21 cellular contexts compared by ENCODE assay signal in the genomic region with DNA sequence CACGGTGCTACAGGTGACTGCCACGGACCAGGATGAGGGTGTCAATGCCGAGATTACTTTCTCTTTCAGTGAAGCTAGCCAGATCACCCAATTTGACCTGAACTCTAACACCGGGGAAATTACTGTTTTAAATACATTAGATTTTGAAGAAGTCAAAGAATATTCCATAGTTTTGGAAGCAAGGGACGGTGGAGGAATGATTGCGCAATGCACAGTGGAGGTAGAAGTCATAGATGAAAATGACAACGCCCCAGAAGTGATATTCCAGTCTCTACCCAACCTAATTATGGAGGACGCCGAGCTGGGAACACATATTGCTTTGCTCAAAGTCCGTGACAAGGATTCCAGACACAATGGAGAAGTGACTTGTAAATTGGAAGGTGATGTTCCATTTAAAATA. TPM values are rescaled to one million over a fixed set of nuclear protein-coding genes. Genes with fewer than 3 reads are reported as not detected.
DNase-seq lines count a peak whose midpoint lies in the region; FAIRE-seq and TF ChIP-seq lines count a peak whose summit lies in the region.
"Had no signal": no experiment of that assay in that cellular context is flagged by ENCODE, and none has a peak within 500 bp of the region (broad histone marks: within the 10 kb centered on the region; RNA-seq: fewer than 3 reads in every experiment).

No MANE protein-coding gene starts in this region.

- H3K27me3 ChIP-seq in H1 (replicated peaks in 1 of 4; ENCODE audit: control insufficient read depth in 3 of 4, extremely low read depth in 1 of 4, insufficient read depth in 3 of 4, low read length in 3 of 4): no peaks in the 10 kb centered on the region; a peak in 1 of 7 replicates
- no peaks in the 10 kb centered on the region for H3K27me3 ChIP-seq in smooth muscle cell (ENCODE audit: low read depth)

- H3K36me3 ChIP-seq in H1 (ENCODE audit: control insufficient read depth in 2 of 4, insufficient read depth in 4 of 4, low read length in 3 of 4) (peaks cover 3 to 29% (median 14%) of the 10 kb centered on the region in 4 experiments; a peak in 7 of 8 replicates), smooth muscle cell (ENCODE audit: low read depth) (peaks cover 34% of the 10 kb centered on the region)

- no peaks in the 10 kb centered on the region for H3K79me1 ChIP-seq in H1 (ENCODE audit: low read depth, low read length)

- H2AFZ ChIP-seq in H1 (ENCODE audit: low read length) (no peak overlapping the region), smooth muscle cell (ENCODE audit: low read depth) (no peak overlapping the region)

- intact Hi-C loops in activated naive CD4-positive, alpha-beta T cell treated with anti-CD3 and anti-CD28 coated beads for 36 hours (cut with micrococcal nuclease): no loop called here

- H3K27me3 Mint-ChIP-seq in activated naive CD4-positive, alpha-beta T cell treated with anti-CD3 and anti-CD28 coated beads, Interleukin-2, amount 10 ng/mL, durations not matched to agents 7 days and 5 days: peaks cover 49% of the 10 kb centered on the region
- peaks cover 74% of the 10 kb centered on the region for H3K27me3 Mint-ChIP-seq in activated naive CD4-positive, alpha-beta T cell treated with anti-CD3 and anti-CD28 coated beads for 36 hours (ENCODE audit: low read depth)

- H3K56ac ChIP-seq in H1 (replicated peaks; ENCODE audit: insufficient read length, low read depth, low read length): no peak overlapping the region

- H3K23me2 ChIP-seq in H1 (ENCODE audit: low read depth, low read length): no peaks in the 10 kb centered on the region; the same call in 1 of the 2 replicates

- H3K36me3 Mint-ChIP-seq in activated naive CD4-positive, alpha-beta T cell treated with anti-CD3 and anti-CD28 coated beads, Interleukin-2, amount 10 ng/mL, durations not matched to agents 7 days and 5 days: peaks cover 10% of the 10 kb centered on the region
- peaks cover 21% of the 10 kb centered on the region for H3K36me3 Mint-ChIP-seq in activated naive CD4-positive, alpha-beta T cell treated with anti-CD3 and anti-CD28 coated beads for 36 hours (ENCODE audit: low read depth)
- H3K36me3 Mint-ChIP-seq: stimulated activated effector memory CD8-positive, alpha-beta T cell treated with anti-CD3 and anti-CD28 coated beads, Interleukin-12 subunit alpha, Interleukin-12 subunit beta, amount 100 ng/mL, for 72 hours had no signal

- H3K18ac ChIP-seq in H1 (ENCODE audit: extremely low read depth, low read length): no peak overlapping the region

- H4K20me1 ChIP-seq in H1 (replicated peaks in 1 of 2; ENCODE audit: control insufficient read depth in 1 of 2, insufficient read depth in 2 of 2, low read length in 2 of 2) (no peaks in the 10 kb centered on the region), smooth muscle cell (ENCODE audit: low read depth) (no peaks in the 10 kb centered on the region)

- TF ChIP-seq EP300 in H1 (IDR thresholded peaks at IDR 0.05; ENCODE audit: borderline replicate concordance in 1 of 2, low read depth in 2 of 2, low read length in 2 of 2): no peak

- no peaks in the 10 kb centered on the region for H3K4me1 ChIP-seq in H1 (replicated peaks in 1 of 4; ENCODE audit: control insufficient read depth in 3 of 4, insufficient read depth in 4 of 4, low read length in 3 of 4)
- H3K4me1 ChIP-seq in smooth muscle cell (ENCODE audit: low read depth): no peaks in the 10 kb centered on the region

- H4K8ac ChIP-seq in H1 (ENCODE audit: extremely low read depth, insufficient read depth, low read length): no peak overlapping the region

- H3K4me2 ChIP-seq in H1 (ENCODE audit: insufficient read depth in 1 of 2, low read depth in 2 of 2, low read length in 2 of 2) (no peak overlapping the region; a peak in 1 of 4 replicates), smooth muscle cell (peak overlapping the region; percentile 72)

- H3K14ac ChIP-seq in H1 (ENCODE audit: insufficient read length): no peak overlapping the region

- H4K91ac ChIP-seq in H1 (replicated peaks; ENCODE audit: insufficient read length, low read length): no peak overlapping the region

- peak overlapping the region; percentile 46 for H3K27ac Mint-ChIP-seq in activated naive CD4-positive, alpha-beta T cell treated with anti-CD3 and anti-CD28 coated beads, Interleukin-2, amount 10 ng/mL, durations not matched to agents 7 days and 5 days
- H3K27ac Mint-ChIP-seq in activated naive CD4-positive, alpha-beta T cell treated with anti-CD3 and anti-CD28 coated beads for 36 hours: no peak overlapping the region
- H3K27ac Mint-ChIP-seq: stimulated activated effector memory CD8-positive, alpha-beta T cell treated with anti-CD3 and anti-CD28 coated beads, Interleukin-12 subunit alpha, Interleukin-12 subunit beta, amount 100 ng/mL, for 72 hours had no signal

- H3K9ac ChIP-seq in H1 (replicated peaks in 1 of 4; ENCODE audit: extremely low read depth in 1 of 4, low read depth in 3 of 4, low read length in 3 of 4) (no peak overlapping the region), smooth muscle cell (ENCODE audit: low read depth) (no peak overlapping the region)

- TF ChIP-seq RAD21 in H1 (IDR thresholded peaks at IDR 0.05 in 1 of 2, conservative IDR thresholded peaks at IDR 0.05 in 1 of 2; ENCODE audit: low read depth in 2 of 2, low read length in 2 of 2): no peak

- H2BK20ac ChIP-seq in H1 (ENCODE audit: low read length): no peak overlapping the region

- H4K5ac ChIP-seq in H1 (ENCODE audit: insufficient read length, low read depth, low read length): no peak overlapping the region

- no peaks in the 10 kb centered on the region for H3K79me2 ChIP-seq in H1 (ENCODE audit: control insufficient read depth in 1 of 2, insufficient read depth in 2 of 2, low read length in 2 of 2)
- peaks cover 11% of the 10 kb centered on the region for H3K79me2 ChIP-seq in smooth muscle cell (ENCODE audit: low read depth)

- H3K27ac ChIP-seq in H1 (ENCODE audit: low read depth, low read length) (no peak overlapping the region), smooth muscle cell (ENCODE audit: low read depth) (no peak overlapping the region)
- H3K27ac ChIP-seq: thoracic aorta had no signal

- H3K4ac ChIP-seq in H1 (replicated peaks; ENCODE audit: insufficient read length, low read depth, low read length): no peak overlapping the region

- no peak overlapping the region for H3K4me3 Mint-ChIP-seq in activated naive CD4-positive, alpha-beta T cell treated with anti-CD3 and anti-CD28 coated beads, Interleukin-2, amount 10 ng/mL, durations not matched to agents 7 days and 5 days
- H3K4me3 Mint-ChIP-seq in activated naive CD4-positive, alpha-beta T cell treated with anti-CD3 and anti-CD28 coated beads for 36 hours: no peak overlapping the region
- H3K4me3 Mint-ChIP-seq: stimulated activated effector memory CD8-positive, alpha-beta T cell treated with anti-CD3 and anti-CD28 coated beads, Interleukin-12 subunit alpha, Interleukin-12 subunit beta, amount 100 ng/mL, for 72 hours had no signal

- no peak for FAIRE-seq in H1 (lab: Jason Lieb, UNC)
- FAIRE-seq: A204.1, colon had no signal

- CTCF ChIA-PET in activated naive CD4-positive, alpha-beta T cell treated with anti-CD3 and anti-CD28 coated beads, Interleukin-2, amount 10 ng/mL, durations not matched to agents 7 days and 5 days (lab: Charles Lee): no interaction called here
- CTCF ChIA-PET in activated naive CD4-positive, alpha-beta T cell treated with anti-CD3 and anti-CD28 coated beads for 36 hours (lab: Charles Lee): interaction anchor here (0.6 to 2.4 kb wide), 2 partner anchors 32 to 40 kb away, joined by 3 to 6 read pairs; partner anchors contain the start of gene PCDHGA11
- CTCF ChIA-PET in H1 (lab: Charles Lee; ENCODE audit: partially characterized antibody): interaction anchor here (0.9 to 8.7 kb wide), 16 partner anchors 12 to 207 kb away, joined by 3 to 68 read pairs (median 8); partner anchors contain the start of genes PCDHB10, PCDHB16, PCDHGA10 and PCDHGA2

- no peak for DNase-seq in activated naive CD4-positive, alpha-beta T cell treated with anti-CD3 and anti-CD28 coated beads, Interleukin-2, amount 10 ng/mL, durations not matched to agents 7 days and 5 days
- no peak for DNase-seq in activated naive CD4-positive, alpha-beta T cell treated with anti-CD3 and anti-CD28 coated beads for 36 hours
- DNase-seq in H1 (ENCODE audit: low read depth in 1 of 2, low spot score in 2 of 2) (no peak), smooth muscle cell (lab: John Stamatoyannopoulos, UW; ENCODE audit: unreplicated experiment) (no peak), NCI-H446 treated with DMSO at 0.1 percent for 48 hours (lab: John Stamatoyannopoulos, UW) (no peak)
- DNase-seq in effector CD8-positive, alpha-beta T cell (lab: John Stamatoyannopoulos, UW): no peak
- DNase-seq: activated CD4-positive, alpha-beta T cell treated with anti-CD3 and anti-CD28 coated beads for 48 hours; C1 segment of cervical spinal cord; GF-D8; HCEC 1CT; hippocampal formation; NCI-H1092 treated with DMSO at 0.1 percent for 48 hours; NCI-H2081 treated with DMSO at 0.1 percent for 48 hours; NCI-H524 treated with DMSO at 0.1 percent for 48 hours; Right ventricle myocardium superior; stimulated activated CD4-positive, alpha-beta T cell treated with anti-CD3 and anti-CD28 coated beads, Interleukin-15, amount 100 ng/mL, for 24 hours had no signal

- no peak overlapping the region for H3K23ac ChIP-seq in H1 (ENCODE audit: insufficient read length)

- WGBS in H1 (ENCODE audit: extremely low coverage in 1 of 2, insufficient coverage in 1 of 2, insufficient read length in 1 of 2, insufficient replicate concordance in 2 of 2, low coverage in 1 of 2, low lambda C conversion rate in 2 of 2, missing lambda C conversion rate in 1 of 2), 2 experiments: 96% methylated on average over 10 of the region's 10 CpGs; no CpG with 5 or more reads in 1 of the 2 experiments
- WGBS in smooth muscle cell (ENCODE audit: low lambda C conversion rate): 94% methylated on average over 10 of the region's 10 CpGs

- H3K9me3 ChIP-seq in H1 (ENCODE audit: insufficient read depth in 2 of 2, low read depth in 1 of 2, low read length in 1 of 2) (peaks cover 46 to 49% of the 10 kb centered on the region in 2 experiments), smooth muscle cell (replicated peaks; ENCODE audit: low read depth) (peaks cover 48% of the 10 kb centered on the region)

- TF ChIP-seq POLR2A in H1 (IDR thresholded peaks at IDR 0.05; ENCODE audit: control extremely low read depth in 1 of 2, low read depth in 2 of 2, low read length in 2 of 2): no peak

- H3K4me3 ChIP-seq in H1 (ENCODE audit: extremely low read depth in 1 of 4, insufficient read depth in 2 of 4, low read depth in 3 of 4, low read length in 4 of 4): peak overlapping the region in 1 of 4 experiments; percentile 36; a peak in 1 of 8 replicates
- H3K4me3 ChIP-seq in smooth muscle cell: no peak overlapping the region
- H3K4me3 ChIP-seq: GM12878 had no signal

- TF ChIP-seq CTCF in H1 (IDR thresholded peaks at IDR 0.05; ENCODE audit: control extremely low read depth in 1 of 3, insufficient read depth in 1 of 3, low read depth in 1 of 3, low read length in 3 of 3): no peak
- TF ChIP-seq CTCF in smooth muscle cell (IDR thresholded peaks at IDR 0.05; ENCODE audit: borderline replicate concordance, insufficient read depth, poor library complexity, severe bottlenecking): no peak

- peaks cover 30% of the 10 kb centered on the region for H3K9me3 Mint-ChIP-seq in activated naive CD4-positive, alpha-beta T cell treated with anti-CD3 and anti-CD28 coated beads, Interleukin-2, amount 10 ng/mL, durations not matched to agents 7 days and 5 days
- H3K9me3 Mint-ChIP-seq in activated naive CD4-positive, alpha-beta T cell treated with anti-CD3 and anti-CD28 coated beads for 36 hours: peaks cover 30% of the 10 kb centered on the region

- H2BK5ac ChIP-seq in H1 (ENCODE audit: low read depth, low read length): no peak overlapping the region

- H2BK15ac ChIP-seq in H1 (ENCODE audit: low read length): no peak overlapping the region

- POLR2A ChIA-PET in H1 (lab: Charles Lee; ENCODE audit: partially characterized antibody): interaction anchor here (1.0 kb wide), 2 partner anchors 8 to 125 kb away, joined by 3 read pairs; no protein-coding TSS in a partner anchor

- H3F3A ChIP-seq in smooth muscle cell (ENCODE audit: low read depth): no peaks in the 10 kb centered on the region

- H3K4me1 Mint-ChIP-seq in activated naive CD4-positive, alpha-beta T cell treated with anti-CD3 and anti-CD28 coated beads, Interleukin-2, amount 10 ng/mL, durations not matched to agents 7 days and 5 days: no peaks in the 10 kb centered on the region
- no peaks in the 10 kb centered on the region for H3K4me1 Mint-ChIP-seq in activated naive CD4-positive, alpha-beta T cell treated with anti-CD3 and anti-CD28 coated beads for 36 hours (ENCODE audit: low read depth)
- H3K4me1 Mint-ChIP-seq: stimulated activated effector memory CD8-positive, alpha-beta T cell treated with anti-CD3 and anti-CD28 coated beads, Interleukin-12 subunit alpha, Interleukin-12 subunit beta, amount 100 ng/mL, for 72 hours had no signal

- H2AK5ac ChIP-seq in H1 (ENCODE audit: low read depth, low read length): no peak overlapping the region

- H2BK12ac ChIP-seq in H1 (ENCODE audit: low read depth, low read length): no peak overlapping the region

- H2BK120ac ChIP-seq in H1 (replicated peaks; ENCODE audit: low read depth, low read length): no peak overlapping the region

RNA-seq across cellular contexts. Expression of gene PCDHGB4, which starts 1.2 kb away (rescaled TPM):
- total RNA-seq in activated naive CD4-positive, alpha-beta T cell treated with anti-CD3 and anti-CD28 coated beads for 36 hours: not detected
- total RNA-seq in H1 (2021; fragmentation: NEBNext Ultra II Directional; extraction: Animal tissue kit (Norgen Biotek cat#: 25700)): 7.8 and 9.1 TPM in 2 replicates
- polyA plus RNA-seq in H1 (2011; rRNA removed) (8.0 and 9.7 TPM in 2 replicates), smooth muscle cell (20.0 and 27.5 TPM in 2 replicates)
- polyA plus RNA-seq in H1 (2011; cell fraction: cytosol; rRNA removed): 6.2 TPM
- polyA plus RNA-seq in H1 (2011; cell fraction: nucleus; rRNA removed): 14.9 TPM
- polyA plus RNA-seq in H1 (2012, experiment 1 of 2): 5.0 to 5.7 TPM (median 5.3 TPM) in 4 replicates
- 1.6 TPM for polyA plus RNA-seq in H1 (2012, experiment 2 of 2)
- 7.3 TPM for polyA plus RNA-seq in H1 (2013, experiment 1 of 2)
- polyA plus RNA-seq in H1 (2013, experiment 2 of 2): 6.6 TPM
- 14.5 and 18.3 TPM in 2 replicates for polyA minus RNA-seq in H1 (2011; rRNA and poly(A)+ RNA removed)
- 10.9 TPM for polyA minus RNA-seq in H1 (2011; cell fraction: cytosol; rRNA and poly(A)+ RNA removed)
- polyA minus RNA-seq in H1 (2011; cell fraction: nucleus; rRNA and poly(A)+ RNA removed): 31.4 TPM
- total RNA-seq in smooth muscle cell: 37.1 and 43.1 TPM in 2 replicates

RNA-seq across cellular contexts. Expression of gene PCDHGA8, which starts 3.8 kb away (rescaled TPM):
- not detected for total RNA-seq in activated naive CD4-positive, alpha-beta T cell treated with anti-CD3 and anti-CD28 coated beads for 36 hours
- 1.4 and 1.7 TPM in 2 replicates for total RNA-seq in H1 (2021; fragmentation: NEBNext Ultra II Directional; extraction: Animal tissue kit (Norgen Biotek cat#: 25700))
- polyA plus RNA-seq in H1 (2011; rRNA removed): 0.79 and 1.2 TPM in 2 replicates
- 0.50 TPM for polyA plus RNA-seq in H1 (2011; cell fraction: cytosol; rRNA removed)
- polyA plus RNA-seq in H1 (2011; cell fraction: nucleus; rRNA removed): 4.7 TPM
- 0.25 to 0.52 TPM (median 0.45 TPM) in 4 replicates for polyA plus RNA-seq in H1 (2012, experiment 1 of 2)
- polyA plus RNA-seq in H1 (2012, experiment 2 of 2): 0.09 TPM
- 0.83 TPM for polyA plus RNA-seq in H1 (2013, experiment 1 of 2)
- polyA plus RNA-seq in H1 (2013, experiment 2 of 2): 0.55 TPM
- 4.5 and 4.7 TPM in 2 replicates for polyA minus RNA-seq in H1 (2011; rRNA and poly(A)+ RNA removed)
- polyA minus RNA-seq in H1 (2011; cell fraction: cytosol; rRNA and poly(A)+ RNA removed): 2.9 TPM
- polyA minus RNA-seq in H1 (2011; cell fraction: nucleus; rRNA and poly(A)+ RNA removed): 16.7 TPM
- 3.2 and 3.3 TPM in 2 replicates for total RNA-seq in smooth muscle cell
- 0.25 and 0.89 TPM in 2 replicates for polyA plus RNA-seq in smooth muscle cell

RNA-seq across cellular contexts. Expression of gene PCDHGA7, which starts 6.1 kb away (rescaled TPM):
- total RNA-seq in activated naive CD4-positive, alpha-beta T cell treated with anti-CD3 and anti-CD28 coated beads for 36 hours: not detected
- total RNA-seq in H1 (2021; fragmentation: NEBNext Ultra II Directional; extraction: Animal tissue kit (Norgen Biotek cat#: 25700)): 0.73 and 1.1 TPM in 2 replicates
- polyA plus RNA-seq in H1 (2011; rRNA removed): 0.39 and 0.55 TPM in 2 replicates
- 0.23 TPM for polyA plus RNA-seq in H1 (2011; cell fraction: cytosol; rRNA removed)
- 3.9 TPM for polyA plus RNA-seq in H1 (2011; cell fraction: nucleus; rRNA removed)
- polyA plus RNA-seq in H1 (2012, experiment 1 of 2): 0.24 to 0.38 TPM (median 0.29 TPM) in 4 replicates
- polyA plus RNA-seq in H1 (2012, experiment 2 of 2): not detected
- 0.32 TPM for polyA plus RNA-seq in H1 (2013, experiment 1 of 2)
- 0.26 TPM for polyA plus RNA-seq in H1 (2013, experiment 2 of 2)
- 1.7 and 2.0 TPM in 2 replicates for polyA minus RNA-seq in H1 (2011; rRNA and poly(A)+ RNA removed)
- polyA minus RNA-seq in H1 (2011; cell fraction: cytosol; rRNA and poly(A)+ RNA removed): 0.44 TPM
- polyA minus RNA-seq in H1 (2011; cell fraction: nucleus; rRNA and poly(A)+ RNA removed): 7.4 TPM
- 0.09 and 0.27 TPM in 2 replicates for total RNA-seq in smooth muscle cell
- not detected in 2 replicates for polyA plus RNA-seq in smooth muscle cell

RNA-seq across cellular contexts. Expression of gene PCDHGB5, which starts 9.1 kb away (rescaled TPM):
- under 1 TPM in 1 of 2 experiments, not detected in 1; 0.12 TPM for total RNA-seq in activated naive CD4-positive, alpha-beta T cell treated with anti-CD3 and anti-CD28 coated beads for 36 hours
- 1.9 and 2.6 TPM in 2 replicates for total RNA-seq in H1 (2021; fragmentation: NEBNext Ultra II Directional; extraction: Animal tissue kit (Norgen Biotek cat#: 25700))
- 1.1 and 1.7 TPM in 2 replicates for polyA plus RNA-seq in H1 (2011; rRNA removed)
- polyA plus RNA-seq in H1 (2011; cell fraction: cytosol; rRNA removed): 0.76 TPM
- polyA plus RNA-seq in H1 (2011; cell fraction: nucleus; rRNA removed): 8.1 TPM
- polyA plus RNA-seq in H1 (2012, experiment 1 of 2): 0.77 to 1.3 TPM (median 0.86 TPM) in 4 replicates
- 0.80 TPM for polyA plus RNA-seq in H1 (2012, experiment 2 of 2)
- 2.8 TPM for polyA plus RNA-seq in H1 (2013, experiment 1 of 2)
- polyA plus RNA-seq in H1 (2013, experiment 2 of 2): 2.0 TPM
- 3.5 and 3.8 TPM in 2 replicates for polyA minus RNA-seq in H1 (2011; rRNA and poly(A)+ RNA removed)
- polyA minus RNA-seq in H1 (2011; cell fraction: cytosol; rRNA and poly(A)+ RNA removed): 1.7 TPM
- 17.4 TPM for polyA minus RNA-seq in H1 (2011; cell fraction: nucleus; rRNA and poly(A)+ RNA removed)
- total RNA-seq in smooth muscle cell: 3.2 and 3.3 TPM in 2 replicates
- polyA plus RNA-seq in smooth muscle cell: 0.90 and 4.2 TPM in 2 replicates

RNA-seq across cellular contexts. Expression of gene PCDHGA9, which starts 13.9 kb away (rescaled TPM):
- total RNA-seq in activated naive CD4-positive, alpha-beta T cell treated with anti-CD3 and anti-CD28 coated beads for 36 hours: under 1 TPM in 1 of 2 experiments, not detected in 1; 0.07 TPM
- total RNA-seq in H1 (2021; fragmentation: NEBNext Ultra II Directional; extraction: Animal tissue kit (Norgen Biotek cat#: 25700)): 1.1 and 1.2 TPM in 2 replicates
- polyA plus RNA-seq in H1 (2011; rRNA removed): 0.61 and 0.79 TPM in 2 replicates
- polyA plus RNA-seq in H1 (2011; cell fraction: cytosol; rRNA removed): 0.45 TPM
- polyA plus RNA-seq in H1 (2011; cell fraction: nucleus; rRNA removed): 6.6 TPM
- polyA plus RNA-seq in H1 (2012, experiment 1 of 2): 0.25 to 0.55 TPM (median 0.37 TPM) in 4 replicates
- polyA plus RNA-seq in H1 (2012, experiment 2 of 2): 0.05 TPM
- 0.65 TPM for polyA plus RNA-seq in H1 (2013, experiment 1 of 2)
- polyA plus RNA-seq in H1 (2013, experiment 2 of 2): 0.52 TPM
- polyA minus RNA-seq in H1 (2011; rRNA and poly(A)+ RNA removed): 5.3 and 6.1 TPM in 2 replicates
- 0.73 TPM for polyA minus RNA-seq in H1 (2011; cell fraction: cytosol; rRNA and poly(A)+ RNA removed)
- 18.1 TPM for polyA minus RNA-seq in H1 (2011; cell fraction: nucleus; rRNA and poly(A)+ RNA removed)
- total RNA-seq in smooth muscle cell: 2.9 and 4.0 TPM in 2 replicates
- 0.08 and 0.23 TPM in 2 replicates for polyA plus RNA-seq in smooth muscle cell
